In genomic region chr18:31223371-31223770, GRCh38 we compare ENCODE assay signal across 22 cellular contexts.
"Had no signal": no experiment of that assay in that cellular context is flagged by ENCODE, and none has a peak within 500 bp of the region (broad histone marks: within the 10 kb centered on the region; RNA-seq: fewer than 3 reads in every experiment).

No MANE protein-coding gene starts in this region.

- H3K27me3 Mint-ChIP-seq: naive thymus-derived CD8-positive, alpha-beta T cell; stimulated activated memory B cell treated with anti-CD40 and anti-IgM and Interleukin-4, amounts not matched to agents 10 μg/mL and 1 μg/mL and 100 μg/mL, for 72 hours; stimulated activated naive CD8-positive, alpha-beta T cell treated with anti-CD3 and anti-CD28 coated beads, Interleukin-15, Interleukin-2, amounts not matched to agents 100 ng/mL and 50 ng/mL, for 24 hours had no signal

- H3K4me1 Mint-ChIP-seq: naive thymus-derived CD8-positive, alpha-beta T cell; stimulated activated memory B cell treated with anti-CD40 and anti-IgM and Interleukin-4, amounts not matched to agents 10 μg/mL and 1 μg/mL and 100 μg/mL, for 72 hours had no signal

- FAIRE-seq: kidney had no signal

- H3K9me3 ChIP-seq: colonic mucosa, gastroesophageal sphincter, mucosa of descending colon, neutrophil, tibial artery, upper lobe of left lung had no signal

- DNase-seq: colonic mucosa; dermis blood vessel endothelial cell; esophagus squamous epithelium; foreskin fibroblast; glutamatergic neuron; kidney; left colon; mammary epithelial cell; mucosa of descending colon; naive thymus-derived CD8-positive, alpha-beta T cell; psoas muscle; retina; stimulated activated CD4-positive, alpha-beta T cell treated with anti-CD3 and anti-CD28 coated beads, Interleukin-4, amount 100 ng/mL, for 24 hours; tibial artery; upper lobe of left lung; uterus had no signal

- H3K4me1 ChIP-seq: colonic mucosa, gastroesophageal sphincter, psoas muscle, upper lobe of left lung, uterus had no signal

- H3K4me2 ChIP-seq: hepatocyte, smooth muscle cell had no signal

- ATAC-seq: gastroesophageal sphincter; left colon; mucosa of descending colon; naive thymus-derived CD8-positive, alpha-beta T cell; psoas muscle; stimulated activated memory B cell treated with anti-CD40 and anti-IgM and Interleukin-4, amounts not matched to agents 10 μg/mL and 1 μg/mL and 100 μg/mL, for 72 hours had no signal

- H3K27ac ChIP-seq: colonic mucosa, esophagus squamous epithelium, gastroesophageal sphincter, hepatocyte, neutrophil, psoas muscle, tibial artery, upper lobe of left lung, uterus had no signal

- H3K36me3 Mint-ChIP-seq: naive thymus-derived CD8-positive, alpha-beta T cell; stimulated activated memory B cell treated with anti-CD40 and anti-IgM and Interleukin-4, amounts not matched to agents 10 μg/mL and 1 μg/mL and 100 μg/mL, for 72 hours had no signal

- H3K4me3 Mint-ChIP-seq: naive thymus-derived CD8-positive, alpha-beta T cell; stimulated activated memory B cell treated with anti-CD40 and anti-IgM and Interleukin-4, amounts not matched to agents 10 μg/mL and 1 μg/mL and 100 μg/mL, for 72 hours; stimulated activated naive CD8-positive, alpha-beta T cell treated with anti-CD3 and anti-CD28 coated beads, Interleukin-15, Interleukin-2, amounts not matched to agents 100 ng/mL and 50 ng/mL, for 24 hours had no signal

- H2AFZ ChIP-seq: hepatocyte had no signal

- H3K4me3 ChIP-seq: colonic mucosa, esophagus squamous epithelium, gastroesophageal sphincter, hepatocyte, mucosa of descending colon, psoas muscle, smooth muscle cell, tibial artery, upper lobe of left lung, uterus had no signal

- H3K27ac Mint-ChIP-seq: naive thymus-derived CD8-positive, alpha-beta T cell; stimulated activated memory B cell treated with anti-CD40 and anti-IgM and Interleukin-4, amounts not matched to agents 10 μg/mL and 1 μg/mL and 100 μg/mL, for 72 hours; stimulated activated naive CD8-positive, alpha-beta T cell treated with anti-CD3 and anti-CD28 coated beads, Interleukin-15, Interleukin-2, amounts not matched to agents 100 ng/mL and 50 ng/mL, for 24 hours had no signal

- H3K27me3 ChIP-seq: colonic mucosa, esophagus squamous epithelium, gastroesophageal sphincter, hepatocyte, neutrophil, tibial artery, upper lobe of left lung, uterus had no signal

- H3K79me2 ChIP-seq: hepatocyte had no signal

- H3K36me3 ChIP-seq: colonic mucosa, esophagus squamous epithelium, gastroesophageal sphincter, neutrophil, tibial artery, upper lobe of left lung, uterus had no signal
